Comparison of ENCODE assay signal across 29 cellular contexts in the genomic region with DNA sequence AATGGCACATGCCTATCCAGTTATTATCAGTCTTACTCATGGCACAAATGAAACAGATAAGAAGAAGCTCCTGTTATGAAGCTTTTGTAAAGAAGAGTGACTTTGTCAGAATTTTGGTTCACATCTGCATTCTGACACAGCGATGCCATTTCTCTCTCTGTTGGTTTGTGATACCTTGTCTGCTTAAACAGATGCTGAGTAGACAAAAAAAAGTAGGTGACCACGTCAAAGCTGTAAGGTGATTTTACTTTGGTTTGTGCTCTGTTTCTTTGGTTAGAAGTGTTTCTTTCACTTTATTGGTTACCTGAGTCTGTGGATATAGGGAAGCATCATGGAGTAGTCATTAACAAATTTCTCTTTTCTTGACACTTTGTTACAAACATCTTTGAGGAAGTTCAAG.
"Had no signal": no experiment of that assay in that cellular context is flagged by ENCODE, and none has a peak within 500 bp of the region (broad histone marks: within the 10 kb centered on the region; RNA-seq: fewer than 3 reads in every experiment).

No MANE protein-coding gene starts in this region.

- H3K4me2 ChIP-seq: neural progenitor cell, smooth muscle cell had no signal

- H2AFZ ChIP-seq: neural progenitor cell, parathyroid adenoma had no signal

- H3K36me3 ChIP-seq: neural progenitor cell, ovary, spleen, suprapubic skin, tibial nerve, upper lobe of left lung, vagina had no signal

- H3K27me3 ChIP-seq: neural progenitor cell, ovary, spleen, suprapubic skin, testis, tibial nerve, upper lobe of left lung, vagina had no signal

- ATAC-seq: naive thymus-derived CD4-positive, alpha-beta T cell; natural killer cell; psoas muscle; right cardiac atrium; sciatic nerve; stimulated activated memory B cell treated with anti-CD40 and anti-IgM and Interleukin-4, amounts not matched to agents 10 μg/mL and 1 μg/mL and 100 μg/mL, for 72 hours; stimulated activated naive CD8-positive, alpha-beta T cell treated with anti-CD3 and anti-CD28 coated beads, Interleukin-15, amount 100 ng/mL, for 72 hours; stimulated activated naive CD8-positive, alpha-beta T cell treated with anti-CD3 and anti-CD28 coated beads, Interleukin-15, Interleukin-2, amounts not matched to agents 100 U/mL and 50 U/mL, for 24 hours had no signal

- H3K9ac ChIP-seq: neural progenitor cell, parathyroid adenoma had no signal

- H3K4me3 ChIP-seq: neural progenitor cell, ovary, psoas muscle, skin epidermis, smooth muscle cell, spleen, suprapubic skin, testis, tibial nerve, upper lobe of left lung, vagina had no signal

- H3K9me3 ChIP-seq: ovary, psoas muscle, spleen, suprapubic skin, testis, tibial nerve, upper lobe of left lung, vagina had no signal

- H3K79me2 ChIP-seq: parathyroid adenoma had no signal

- DNase-seq: naive thymus-derived CD4-positive, alpha-beta T cell; natural killer cell; occipital lobe; ovary; posterior cingulate gyrus; psoas muscle; right cardiac atrium; spleen; stimulated activated CD4-positive, alpha-beta T cell treated with anti-CD3 and anti-CD28 coated beads, Interleukin-12 subunit alpha, Interleukin-12 subunit beta, amount 100 ng/mL, for 4 hours; stimulated activated CD4-positive, alpha-beta T cell treated with anti-CD3 and anti-CD28 coated beads, Interleukin-1b, Interleukin-23, amount 100 ng/mL, for 48 hours; stimulated activated CD4-positive, alpha-beta T cell treated with anti-CD3 and anti-CD28 coated beads, Interleukin-4, amount 100 ng/mL, for 1 hour; stimulated activated CD4-positive, alpha-beta T cell treated with anti-CD3 and anti-CD28 coated beads, Interleukin-4, amount 100 ng/mL, for 4 hours; stimulated activated CD8-positive, alpha-beta memory T cell treated with anti-CD3 and anti-CD28 coated beads, Interleukin-4, amount 100 ng/mL, for 48 hours; stimulated activated naive CD4-positive, alpha-beta T cell; stimulated activated naive CD8-positive, alpha-beta T cell treated with anti-CD3 and anti-CD28 coated beads, Interleukin-15, amount 100 ng/mL, for 72 hours; stimulated activated naive CD8-positive, alpha-beta T cell treated with anti-CD3 and anti-CD28 coated beads, Interleukin-15, Interleukin-2, amounts not matched to agents 100 U/mL and 50 U/mL, for 24 hours; substantia nigra; testis; trophoblast cell had no signal

- H3K27ac ChIP-seq: neural progenitor cell, ovary, parathyroid adenoma, psoas muscle, skin epidermis, spleen, suprapubic skin, testis, tibial nerve, upper lobe of left lung, vagina had no signal

- H3K4me1 ChIP-seq: neural progenitor cell, parathyroid adenoma, psoas muscle, spleen, suprapubic skin, testis, tibial nerve, upper lobe of left lung, vagina had no signal
